ENCODE assay signal across 27 cellular contexts in genomic region chr3:169636928-169637327, GRCh38.
"Had no signal": no experiment of that assay in that cellular context is flagged by ENCODE, and none has a peak within 500 bp of the region (broad histone marks: within the 10 kb centered on the region; RNA-seq: fewer than 3 reads in every experiment).

No MANE protein-coding gene starts in this region.

- H3K27me3 ChIP-seq: neural progenitor cell, ovary, right lobe of liver, stomach, thyroid gland, tibial nerve, upper lobe of right lung, uterus had no signal

- H3K27ac ChIP-seq: neural progenitor cell, ovary, parathyroid adenoma, psoas muscle, right lobe of liver, sigmoid colon, stomach, thoracic aorta, thyroid gland, tibial nerve, upper lobe of right lung, uterus had no signal

- H3K79me2 ChIP-seq: parathyroid adenoma had no signal

- H3K4me3 ChIP-seq: neural progenitor cell, ovary, psoas muscle, right lobe of liver, sigmoid colon, stomach, thoracic aorta, thyroid gland, tibial nerve, upper lobe of right lung, uterus had no signal

- H3K9me3 ChIP-seq: ovary, psoas muscle, right lobe of liver, sigmoid colon, stomach, thoracic aorta, thyroid gland, tibial nerve, upper lobe of right lung, uterus had no signal

- H3K4me3 Mint-ChIP-seq: natural killer cell; nephron; neural progenitor cell; stimulated activated effector memory CD8-positive, alpha-beta T cell treated with anti-CD3 and anti-CD28 coated beads, Interleukin-12 subunit alpha, Interleukin-12 subunit beta, amount 100 ng/mL, for 72 hours; stimulated activated naive B cell treated with anti-CD40 and anti-IgM and Interleukin-4, amounts not matched to agents 10 μg/mL and 1 μg/mL and 100 μg/mL, for 72 hours; stimulated activated naive CD8-positive, alpha-beta T cell treated with anti-CD3 and anti-CD28 coated beads, Interleukin-15, Interleukin-2, amounts not matched to agents 100 ng/mL and 50 ng/mL, for 24 hours; type B pancreatic cell had no signal

- H3K9me3 Mint-ChIP-seq: natural killer cell; nephron; neural progenitor cell; stimulated activated effector memory CD8-positive, alpha-beta T cell treated with anti-CD3 and anti-CD28 coated beads, Interleukin-12 subunit alpha, Interleukin-12 subunit beta, amount 100 ng/mL, for 72 hours; stimulated activated naive B cell treated with anti-CD40 and anti-IgM and Interleukin-4, amounts not matched to agents 10 μg/mL and 1 μg/mL and 100 μg/mL, for 72 hours; stimulated activated naive CD8-positive, alpha-beta T cell treated with anti-CD3 and anti-CD28 coated beads, Interleukin-15, Interleukin-2, amounts not matched to agents 100 ng/mL and 50 ng/mL, for 24 hours had no signal

- H3K4me1 Mint-ChIP-seq: natural killer cell; stimulated activated effector memory CD8-positive, alpha-beta T cell treated with anti-CD3 and anti-CD28 coated beads, Interleukin-12 subunit alpha, Interleukin-12 subunit beta, amount 100 ng/mL, for 72 hours; stimulated activated naive B cell treated with anti-CD40 and anti-IgM and Interleukin-4, amounts not matched to agents 10 μg/mL and 1 μg/mL and 100 μg/mL, for 72 hours had no signal

- ATAC-seq: natural killer cell; psoas muscle; right cardiac atrium; right lobe of liver; stimulated activated effector memory CD8-positive, alpha-beta T cell treated with anti-CD3 and anti-CD28 coated beads, Interleukin-12 subunit alpha, Interleukin-12 subunit beta, amount 100 ng/mL, for 72 hours; stimulated activated naive B cell treated with anti-CD40 and anti-IgM and Interleukin-4, amounts not matched to agents 10 μg/mL and 1 μg/mL and 100 μg/mL, for 72 hours; upper lobe of right lung had no signal

- H3K36me3 ChIP-seq: neural progenitor cell, ovary, right lobe of liver, sigmoid colon, stomach, thoracic aorta, thyroid gland, tibial nerve, upper lobe of right lung, uterus had no signal

- H3K27ac Mint-ChIP-seq: natural killer cell; nephron; neural progenitor cell; progenitor cell of endocrine pancreas; stimulated activated effector memory CD8-positive, alpha-beta T cell treated with anti-CD3 and anti-CD28 coated beads, Interleukin-12 subunit alpha, Interleukin-12 subunit beta, amount 100 ng/mL, for 72 hours; stimulated activated naive B cell treated with anti-CD40 and anti-IgM and Interleukin-4, amounts not matched to agents 10 μg/mL and 1 μg/mL and 100 μg/mL, for 72 hours; stimulated activated naive CD8-positive, alpha-beta T cell treated with anti-CD3 and anti-CD28 coated beads, Interleukin-15, Interleukin-2, amounts not matched to agents 100 ng/mL and 50 ng/mL, for 24 hours; type B pancreatic cell had no signal

- DNase-seq: natural killer cell; occipital lobe; ovary; posterior cingulate gyrus; psoas muscle; right cardiac atrium; right lobe of liver; sigmoid colon; stimulated activated CD4-positive, alpha-beta T cell treated with anti-CD3 and anti-CD28 coated beads, Interleukin-15, amount 100 ng/mL, for 24 hours; stimulated activated CD4-positive, alpha-beta T cell treated with anti-CD3 and anti-CD28 coated beads, Interleukin-2, amount 100 ng/mL, for 24 hours; stimulated activated CD4-positive, alpha-beta T cell treated with anti-CD3 and anti-CD28 coated beads, Interleukin-2, amount 100 ng/mL, for 48 hours; stimulated activated CD4-positive, alpha-beta T cell treated with anti-CD3 and anti-CD28 coated beads, Interleukin-4, amount 100 ng/mL, for 24 hours; stimulated activated naive B cell treated with anti-CD40 and anti-IgM and Interleukin-4, amounts not matched to agents 10 μg/mL and 1 μg/mL and 100 μg/mL, for 72 hours; stimulated activated naive CD4-positive, alpha-beta T cell treated with Interleukin-2 at 50 U/mL for 16 hours; stomach; thyroid gland; upper lobe of right lung; uterus had no signal

- H3K27me3 Mint-ChIP-seq: progenitor cell of endocrine pancreas had no signal

- H2AFZ ChIP-seq: neural progenitor cell, parathyroid adenoma had no signal

- H3K36me3 Mint-ChIP-seq: natural killer cell; stimulated activated effector memory CD8-positive, alpha-beta T cell treated with anti-CD3 and anti-CD28 coated beads, Interleukin-12 subunit alpha, Interleukin-12 subunit beta, amount 100 ng/mL, for 72 hours; stimulated activated naive B cell treated with anti-CD40 and anti-IgM and Interleukin-4, amounts not matched to agents 10 μg/mL and 1 μg/mL and 100 μg/mL, for 72 hours; type B pancreatic cell had no signal

- H3K4me2 ChIP-seq: neural progenitor cell had no signal

- H3K4me1 ChIP-seq: parathyroid adenoma, psoas muscle, right lobe of liver, sigmoid colon, thyroid gland, uterus had no signal
